ENCODE assay signal across 25 cellular contexts in the genomic region with DNA sequence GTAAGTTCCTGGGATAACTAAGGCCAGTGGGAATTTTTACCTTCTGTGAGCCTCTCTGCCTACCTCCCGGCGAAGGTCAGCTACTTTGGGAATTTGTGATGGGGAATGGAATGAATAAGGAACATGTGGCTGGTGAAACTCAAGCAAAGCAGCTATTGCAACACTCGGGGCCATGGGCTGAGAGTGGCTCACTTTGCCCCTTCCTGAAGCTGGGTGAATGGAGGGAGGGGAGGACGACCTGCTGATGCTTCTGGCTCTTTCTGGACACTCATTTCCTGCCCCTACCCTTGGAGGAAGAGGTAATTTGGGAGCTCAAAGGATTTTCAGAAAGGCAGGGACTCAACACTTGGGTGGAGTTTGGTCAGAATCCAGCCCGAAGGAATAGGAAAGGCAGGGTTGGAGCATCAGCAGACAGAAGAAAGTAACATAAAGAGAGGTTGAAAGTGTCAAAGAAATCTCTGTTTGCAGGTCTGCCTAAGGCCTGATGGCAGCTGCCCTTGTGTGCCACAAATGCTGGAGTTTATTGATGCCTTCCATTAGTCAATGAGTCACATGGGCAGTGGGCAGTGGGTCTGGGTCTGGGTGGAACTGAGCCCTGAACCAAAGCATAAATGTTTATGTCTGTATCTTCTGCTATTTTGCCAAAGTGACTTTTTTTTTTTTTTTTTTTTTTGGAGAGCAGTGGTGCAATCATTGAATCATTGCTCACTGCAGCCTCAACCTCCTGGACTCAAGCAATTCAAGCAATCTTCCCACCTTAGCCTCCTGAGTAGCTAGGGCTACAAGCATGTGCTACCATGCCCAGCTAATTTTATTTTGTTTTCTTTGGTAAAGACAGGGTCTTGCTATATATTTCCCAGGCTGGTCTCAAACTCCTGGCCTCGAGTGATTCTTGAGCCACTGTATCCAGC. TPM values are rescaled to one million over a fixed set of nuclear protein-coding genes. Genes with fewer than 3 reads are reported as not detected.
DNase-seq lines count a peak whose midpoint lies in the region; ATAC-seq, FAIRE-seq and TF ChIP-seq lines count a peak whose summit lies in the region.
"Had no signal": no experiment of that assay in that cellular context is flagged by ENCODE, and none has a peak within 500 bp of the region (broad histone marks: within the 10 kb centered on the region; RNA-seq: fewer than 3 reads in every experiment).

No MANE protein-coding gene starts in this region.

- no peak overlapping the region for H3K4ac ChIP-seq in neuronal stem cell (ENCODE audit: low read length)

- DNase-seq in COLO829 (ENCODE audit: low spot score) (peak; percentile 90), Karpas-422 (peak; percentile 91), astrocyte (ENCODE audit: low read depth) (peak; percentile 5), iris pigment epithelial cell (ENCODE audit: low read depth) (peak; percentile 45), middle frontal gyrus (ENCODE audit: extremely low spot score, low spot score) (no peak), ureter (ENCODE audit: low spot score) (no peak), neuronal stem cell (ENCODE audit: low spot score) (no peak)
- DNase-seq: activated CD4-positive, alpha-beta T cell treated with anti-CD3 and anti-CD28 coated beads, Interleukin-2, amount 50 U/mL, for 1 hour; activated CD8-positive, alpha-beta memory T cell treated with anti-CD3 and anti-CD28 coated beads, Interleukin-2, amount 50 U/mL, for 4 hours; activated effector memory CD4-positive, alpha-beta T cell treated with Interleukin-2 at 50 U/mL for 16 hours; amniotic stem cell; cerebellar nuclear complex; effector CD8-positive, alpha-beta T cell; H7; hypothalamus; kidney glomerular epithelial cell; naive thymus-derived CD8-positive, alpha-beta T cell; NCI-H1092 treated with DMSO at 0.1 percent for 48 hours; NCI-H524; stimulated activated CD4-positive, alpha-beta T cell treated with anti-CD3 and anti-CD28 coated beads, Interleukin-1b, Interleukin-23, amount 100 ng/mL, for 48 hours; stimulated activated naive CD4-positive, alpha-beta T cell; T-cell; thyroid gland had no signal

- H3K36me3 Mint-ChIP-seq in astrocyte (ENCODE audit: low read depth, unreplicated experiment): peaks cover 2% of the 10 kb centered on the region
- H3K36me3 Mint-ChIP-seq: naive thymus-derived CD8-positive, alpha-beta T cell had no signal

- peaks cover 1% of the 10 kb centered on the region for H3K9me3 Mint-ChIP-seq in astrocyte (ENCODE audit: unreplicated experiment)
- H3K9me3 Mint-ChIP-seq: naive thymus-derived CD8-positive, alpha-beta T cell; T-cell had no signal

- H4K20me1 ChIP-seq in Karpas-422 (ENCODE audit: insufficient read depth, low read depth, low read length): no peaks in the 10 kb centered on the region
- H4K20me1 ChIP-seq in astrocyte (ENCODE audit: insufficient read depth, low read length): peaks cover 3% of the 10 kb centered on the region

- no peaks in the 10 kb centered on the region for H3K79me1 ChIP-seq in neuronal stem cell (ENCODE audit: low read depth, low read length)

- H2BK15ac ChIP-seq in neuronal stem cell (ENCODE audit: low read length): no peak overlapping the region

- no peak for TF ChIP-seq CTCF in astrocyte (IDR thresholded peaks at IDR 0.05; ENCODE audit: insufficient read depth, low read depth, low read length)

- H3K27me3 ChIP-seq in Karpas-422 (ENCODE audit: low read length): no peaks in the 10 kb centered on the region
- peaks cover 52% of the 10 kb centered on the region for H3K27me3 ChIP-seq in astrocyte (ENCODE audit: insufficient read depth, low read length)
- peaks cover 0 to 21% (median 0%) of the 10 kb centered on the region in 3 experiments for H3K27me3 ChIP-seq in neuronal stem cell (ENCODE audit: control insufficient read depth in 3 of 3, insufficient read depth in 3 of 3, low read depth in 1 of 3, low read length in 3 of 3)
- H3K27me3 ChIP-seq: thyroid gland had no signal

- H3K4me1 Mint-ChIP-seq in astrocyte (ENCODE audit: low read depth, unreplicated experiment): peaks cover 7% of the 10 kb centered on the region
- H3K4me1 Mint-ChIP-seq: T-cell had no signal

- H3K18ac ChIP-seq in neuronal stem cell (ENCODE audit: low read length): no peak overlapping the region

- H3K9me2 ChIP-seq in Karpas-422 (replicated peaks; ENCODE audit: insufficient read depth, low read length): no peaks in the 10 kb centered on the region

- no peak overlapping the region for H2BK5ac ChIP-seq in neuronal stem cell (ENCODE audit: low read length)

- H3K27me3 Mint-ChIP-seq in astrocyte (ENCODE audit: low read depth, unreplicated experiment): peaks cover 25% of the 10 kb centered on the region
- H3K27me3 Mint-ChIP-seq: T-cell had no signal

- WGBS in neuronal stem cell (ENCODE audit: extremely low coverage in 2 of 2, insufficient read length in 2 of 2, insufficient replicate concordance in 1 of 2), 2 donors: no CpG with 5 or more reads among the region's 6 CpGs

- H3K27ac Mint-ChIP-seq in astrocyte (ENCODE audit: unreplicated experiment): no peak overlapping the region
- H3K27ac Mint-ChIP-seq: naive thymus-derived CD8-positive, alpha-beta T cell; T-cell had no signal

- peak overlapping the region; percentile 69 for H3K9ac ChIP-seq in Karpas-422 (ENCODE audit: low read length)
- no peak overlapping the region for H3K9ac ChIP-seq in astrocyte (ENCODE audit: low read length)
- no peak overlapping the region for H3K9ac ChIP-seq in neuronal stem cell (ENCODE audit: low read depth, low read length, poor library complexity)

- H3K4me3 ChIP-seq in Karpas-422 (ENCODE audit: low read length) (peak overlapping the region; percentile 37), astrocyte (ENCODE audit: insufficient read depth, low read depth, low read length) (no peak overlapping the region), neuronal stem cell (ENCODE audit: low read length in 2 of 2) (no peak overlapping the region)
- H3K4me3 ChIP-seq: thyroid gland had no signal

- H3K79me2 ChIP-seq in Karpas-422 (ENCODE audit: low read length) (peaks cover 3% of the 10 kb centered on the region; the same call in 1 of the 2 replicates), astrocyte (ENCODE audit: insufficient read depth, low read length) (no peaks in the 10 kb centered on the region)

- H3K36me3 ChIP-seq in Karpas-422 (ENCODE audit: insufficient read depth, low read length): peaks cover 16% of the 10 kb centered on the region
- H3K36me3 ChIP-seq in astrocyte (ENCODE audit: insufficient read depth, low read length): no peaks in the 10 kb centered on the region
- H3K36me3 ChIP-seq in neuronal stem cell (replicated peaks in 1 of 2; ENCODE audit: control insufficient read depth in 2 of 2, insufficient read depth in 2 of 2, low read length in 2 of 2): no peaks in the 10 kb centered on the region
- H3K36me3 ChIP-seq: thyroid gland had no signal

- H3K23ac ChIP-seq in neuronal stem cell (ENCODE audit: low read depth, low read length, poor library complexity): no peak overlapping the region

- no peaks in the 10 kb centered on the region for H3K9me3 ChIP-seq in Karpas-422 (ENCODE audit: low read length)
- H3K9me3 ChIP-seq in astrocyte (ENCODE audit: insufficient read depth, low read depth, low read length): no peaks in the 10 kb centered on the region
- no peaks in the 10 kb centered on the region for H3K9me3 ChIP-seq in neuronal stem cell (replicated peaks in 1 of 2; ENCODE audit: control insufficient read depth in 2 of 2, insufficient read depth in 1 of 2, low read depth in 1 of 2, low read length in 2 of 2)
- H3K9me3 ChIP-seq: thyroid gland had no signal

- H3K27ac ChIP-seq in Karpas-422 (ENCODE audit: low read length) (peak overlapping the region; percentile 97), astrocyte (ENCODE audit: low read depth, low read length) (no peak overlapping the region), neuronal stem cell (replicated peaks; ENCODE audit: low read length) (no peak overlapping the region)
- H3K27ac ChIP-seq: thyroid gland had no signal

- H2BK120ac ChIP-seq in neuronal stem cell (ENCODE audit: low read depth, low read length): no peak overlapping the region

- no peak for ATAC-seq in HG02938 (IDR thresholded peaks at IDR 0.05; ENCODE audit: unreplicated experiment)
- ATAC-seq: naive thymus-derived CD8-positive, alpha-beta T cell; Right ventricle myocardium inferior; T-cell had no signal

- no peak overlapping the region for H3K14ac ChIP-seq in neuronal stem cell (ENCODE audit: low read length)

- H3K4me2 ChIP-seq in Karpas-422 (ENCODE audit: low read depth, low read length, poor library complexity, severe bottlenecking) (peak overlapping the region; percentile 79), astrocyte (ENCODE audit: low read length) (no peak overlapping the region), neuronal stem cell (ENCODE audit: insufficient read depth, low read length, poor library complexity, severe bottlenecking) (no peak overlapping the region)

- no peak overlapping the region for H2AFZ ChIP-seq in Karpas-422 (ENCODE audit: low read length)
- no peak overlapping the region for H2AFZ ChIP-seq in astrocyte (ENCODE audit: low read depth, low read length)
- H2AFZ ChIP-seq in neuronal stem cell (ENCODE audit: low read length): no peak overlapping the region

- H3K4me1 ChIP-seq in Karpas-422 (ENCODE audit: low read length) (peaks cover 86% of the 10 kb centered on the region), astrocyte (ENCODE audit: insufficient read depth, low read length) (no peaks in the 10 kb centered on the region), neuronal stem cell (ENCODE audit: control insufficient read depth in 2 of 2, insufficient read depth in 1 of 2, low read depth in 1 of 2, low read length in 2 of 2) (no peaks in the 10 kb centered on the region)
- H3K4me1 ChIP-seq: thyroid gland had no signal

- H4K91ac ChIP-seq in neuronal stem cell (ENCODE audit: low read depth, low read length, poor library complexity): no peak overlapping the region

- no peak overlapping the region for H3K4me3 Mint-ChIP-seq in astrocyte (ENCODE audit: unreplicated experiment)
- H3K4me3 Mint-ChIP-seq: naive thymus-derived CD8-positive, alpha-beta T cell; T-cell had no signal

- H2AK5ac ChIP-seq in neuronal stem cell (ENCODE audit: low read depth, low read length): no peak overlapping the region

- no peak overlapping the region for H4K8ac ChIP-seq in neuronal stem cell (ENCODE audit: low read depth, low read length)

- no peak overlapping the region for H2BK12ac ChIP-seq in neuronal stem cell (ENCODE audit: low read length)

- no peak for FAIRE-seq in astrocyte (lab: Jason Lieb, UNC)

RNA-seq across cellular contexts. Expression of a gene that starts 12.4 kb away (rescaled TPM):
- 44.0 and 102 TPM in 2 replicates for total RNA-seq in Karpas-422 (2014; rRNA removed; shearing (Covaris generic); ENCODE audit: low replicate concordance)
- 0.67 and 1.5 TPM in 2 replicates for total RNA-seq in astrocyte
- total RNA-seq in ureter: 5.3 TPM
- polyA plus RNA-seq in neuronal stem cell (2013, experiment 1 of 2): 0.28 TPM
- 0.44 TPM for polyA plus RNA-seq in neuronal stem cell (2013, experiment 2 of 2)
- total RNA-seq: Right ventricle myocardium inferior had no signal

RNA-seq across cellular contexts. Expression of a gene that starts 50.9 kb away (rescaled TPM):
- 60.4 and 61.7 TPM in 2 replicates for total RNA-seq in Karpas-422 (2014; rRNA removed; shearing (Covaris generic); ENCODE audit: low replicate concordance)
- total RNA-seq in astrocyte (11.5 and 13.4 TPM in 2 replicates), ureter (102 TPM)
- polyA plus RNA-seq in neuronal stem cell (2013, experiment 1 of 2): 14.4 TPM
- polyA plus RNA-seq in neuronal stem cell (2013, experiment 2 of 2): 14.1 TPM

Comparison
In these comparisons a context has a peak if more than half of its experiments do, and no peak if none do; other contexts are left out.
1. DNase-seq: peak in COLO829 (single experiment), Karpas-422 (single experiment), astrocyte (single experiment) and iris pigment epithelial cell (single experiment); none in middle frontal gyrus (single experiment), ureter (single experiment) and neuronal stem cell (single experiment).